Comparison of ENCODE assay signal across 18 cellular contexts in the genomic region with DNA sequence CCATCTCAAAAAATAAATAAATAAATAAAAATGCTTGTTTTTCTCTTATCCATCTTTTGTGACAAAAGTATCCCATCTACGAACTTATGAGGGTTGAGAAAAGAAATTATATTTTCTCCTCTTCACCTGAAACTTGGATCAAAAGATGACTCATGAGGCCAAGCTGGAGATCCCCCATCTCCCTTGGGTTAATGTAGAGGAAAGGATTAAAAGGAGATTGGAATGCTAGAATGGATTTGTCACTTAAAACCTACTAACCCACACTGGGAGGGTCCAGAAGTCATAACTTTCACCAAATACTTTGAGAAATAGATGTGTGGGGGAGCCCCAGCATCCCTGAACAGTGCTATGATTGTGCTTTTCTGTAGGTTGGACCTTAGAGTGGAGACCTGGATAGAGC. TPM values are rescaled to one million over a fixed set of nuclear protein-coding genes. Genes with fewer than 3 reads are reported as not detected.
DNase-seq lines count a peak whose midpoint lies in the region; TF ChIP-seq lines count a peak whose summit lies in the region.
"Had no signal": no experiment of that assay in that cellular context is flagged by ENCODE, and none has a peak within 500 bp of the region (broad histone marks: within the 10 kb centered on the region; RNA-seq: fewer than 3 reads in every experiment).

No MANE protein-coding gene starts in this region.

- H3K27ac ChIP-seq in mammary epithelial cell (ENCODE audit: insufficient read depth, low read depth, low read length): no peak overlapping the region
- H3K27ac ChIP-seq in testis: no peak overlapping the region
- H3K27ac ChIP-seq: 22Rv1, BLaER1 had no signal

- no peaks in the 10 kb centered on the region for H4K20me1 ChIP-seq in mammary epithelial cell (ENCODE audit: insufficient read depth, low read length)
- H4K20me1 ChIP-seq: BLaER1 had no signal

- H3K27me3 Mint-ChIP-seq in MCF 10A (ENCODE audit: insufficient read depth, unreplicated experiment): no peaks in the 10 kb centered on the region
- H3K27me3 Mint-ChIP-seq: IgD-negative memory B cell had no signal

- dilution Hi-C loops in mammary epithelial cell (cut with HindIII; ENCODE audit: low sequenced_read_pairs): no loop called here

- intact Hi-C loops in mammary epithelial cell (cut with micrococcal nuclease): no loop called here
- intact Hi-C loops in MCF 10A (cut with micrococcal nuclease): no loop called here
- intact Hi-C loops in testis (cut with DNase I; ENCODE audit: low total_unique reads): no loop called here

- in situ Hi-C loops in mammary epithelial cell (cut with MboI; ENCODE audit: low sequenced_read_pairs in 2 of 2): no loop called here
- in situ Hi-C loops in GM13977 (cut with MboI; ENCODE audit: low pct_unique_long_range_greater_than_20kb, low sequenced_read_pairs, unreplicated experiment): no loop called here

- no peak overlapping the region for H2AFZ ChIP-seq in mammary epithelial cell (ENCODE audit: low read depth, low read length)
- H2AFZ ChIP-seq: GM23338 had no signal

- H3K4me1 ChIP-seq in mammary epithelial cell (ENCODE audit: insufficient read depth, low read length) (peaks cover 8% of the 10 kb centered on the region), testis (no peaks in the 10 kb centered on the region)
- H3K4me1 ChIP-seq: Caco-2 had no signal

- no peak overlapping the region for H3K9ac ChIP-seq in mammary epithelial cell (ENCODE audit: insufficient read depth, low read length)
- H3K9ac ChIP-seq: BLaER1 had no signal

- no peak for TF ChIP-seq POLR2A in testis (IDR thresholded peaks at IDR 0.05)

- no peak for TF ChIP-seq CTCF in mammary epithelial cell (conservative IDR thresholded peaks at IDR 0.05 in 1 of 2, IDR thresholded peaks at IDR 0.05 in 1 of 2; ENCODE audit: extremely low read depth in 1 of 2, insufficient read depth in 1 of 2, low read depth in 1 of 2, low read length in 2 of 2)
- no peak for TF ChIP-seq CTCF in MCF 10A (IDR thresholded peaks at IDR 0.05; ENCODE audit: unreplicated experiment)
- no peak for TF ChIP-seq CTCF in testis (IDR thresholded peaks at IDR 0.05)
- no peak for TF ChIP-seq CTCF in GM13977 (IDR thresholded peaks at IDR 0.05; ENCODE audit: extremely low read depth, insufficient read depth, missing control alignments)

- WGBS in mammary epithelial cell (ENCODE audit: low coverage, missing lambda C conversion rate): 100% methylated on average over 1 of the region's 1 CpG
- 20 to 52% methylated on average over 1 of the region's 1 CpG for WGBS in testis, 2 donors

- H3K27me3 ChIP-seq in mammary epithelial cell (ENCODE audit: insufficient read depth, low read length): no peaks in the 10 kb centered on the region
- no peaks in the 10 kb centered on the region for H3K27me3 ChIP-seq in testis
- H3K27me3 ChIP-seq: BLaER1 had no signal

- H3K4me3 Mint-ChIP-seq in MCF 10A (ENCODE audit: unreplicated experiment): no peak overlapping the region
- H3K4me3 Mint-ChIP-seq: CD8-positive, alpha-beta T cell; GM23338; HFFc6; IgD-negative memory B cell had no signal

- no peaks in the 10 kb centered on the region for H3K4me1 Mint-ChIP-seq in MCF 10A (ENCODE audit: insufficient read depth, unreplicated experiment)
- H3K4me1 Mint-ChIP-seq: IgD-negative memory B cell had no signal

- H3K27ac Mint-ChIP-seq in MCF 10A (ENCODE audit: low read depth, unreplicated experiment): no peak overlapping the region
- H3K27ac Mint-ChIP-seq: CD8-positive, alpha-beta T cell; GM23338; HFFc6; IgD-negative memory B cell had no signal

- no peak overlapping the region for H3K4me2 ChIP-seq in mammary epithelial cell (ENCODE audit: insufficient read depth, low read depth, low read length)
- H3K4me2 ChIP-seq: BLaER1, GM23338 had no signal

- H3K9me3 ChIP-seq in mammary epithelial cell (replicated peaks; ENCODE audit: insufficient read depth, low read length): no peaks in the 10 kb centered on the region
- no peaks in the 10 kb centered on the region for H3K9me3 ChIP-seq in testis
- H3K9me3 ChIP-seq: BLaER1, Caco-2 had no signal

- no peaks in the 10 kb centered on the region for H3K36me3 Mint-ChIP-seq in MCF 10A (ENCODE audit: insufficient read depth, unreplicated experiment)
- H3K36me3 Mint-ChIP-seq: CD8-positive, alpha-beta T cell had no signal

- CTCF ChIA-PET in mammary epithelial cell (lab: Charles Lee; ENCODE audit: low non-redundant PET) (no interaction called here), MCF 10A (lab: Yijun Ruan, JAX) (no interaction called here)

- no peaks in the 10 kb centered on the region for H3K9me3 Mint-ChIP-seq in MCF 10A (ENCODE audit: unreplicated experiment)
- H3K9me3 Mint-ChIP-seq: GM23338, HFFc6, IgD-negative memory B cell had no signal

- H3K36me3 ChIP-seq in mammary epithelial cell (ENCODE audit: insufficient read depth, low read length): no peaks in the 10 kb centered on the region
- no peaks in the 10 kb centered on the region for H3K36me3 ChIP-seq in testis (ENCODE audit: low read depth, missing control alignments)
- H3K36me3 ChIP-seq: BLaER1 had no signal

- POLR2A ChIA-PET in MCF 10A (lab: Yijun Ruan, JAX): interaction anchor here (0.6 kb wide), 1 partner anchor 9 kb away, joined by 3 read pairs; no protein-coding TSS in a partner anchor

- peak; percentile 50 for DNase-seq in mammary epithelial cell
- DNase-seq in MCF 10A (ENCODE audit: unreplicated experiment): no peak
- peak; percentile 0 for DNase-seq in dermis blood vessel endothelial cell
- peak; percentile 33 for DNase-seq in renal cortical epithelial cell (ENCODE audit: low read depth)
- DNase-seq in testis: no peak
- no peak for DNase-seq in GM13977 (ENCODE audit: low spot score)
- no peak for DNase-seq in COR-L47 (lab: John Stamatoyannopoulos, UW)
- DNase-seq: Caco-2; CD8-positive, alpha-beta T cell; GDM1; H7; HFFc6; KBM-7 had no signal

- H3K4me3 ChIP-seq in mammary epithelial cell (replicated peaks in 1 of 3; ENCODE audit: insufficient read depth in 1 of 3, low read depth in 2 of 3, low read length in 3 of 3): no peak overlapping the region
- H3K4me3 ChIP-seq in testis: no peak overlapping the region
- H3K4me3 ChIP-seq: BLaER1, GM23338 had no signal

- BruUV-seq in mammary epithelial cell (replicated peaks; lab: Mats Ljungman, UMichigan): no TSS peak
- BruUV-seq in MCF 10A (replicated peaks; lab: Mats Ljungman, UMichigan): no TSS peak

- no peaks in the 10 kb centered on the region for H3K79me2 ChIP-seq in mammary epithelial cell (ENCODE audit: insufficient read depth, low read length)

RNA-seq across cellular contexts. Expression of a gene that starts 46.3 kb away (rescaled TPM):
- total RNA-seq in mammary epithelial cell (not detected), MCF 10A (2022) (not detected in 2 replicates), dermis blood vessel endothelial cell (4.1 and 6.6 TPM in 2 replicates), renal cortical epithelial cell (not detected in 2 replicates), testis (10 to 100 TPM in 1 of 2 donors, 1 to 10 TPM in 1; 6.5 to 10.3 TPM)
- polyA plus RNA-seq in mammary epithelial cell (not detected), testis (ENCODE audit: insufficient read depth, low read depth, low replicate concordance) (9.3 TPM)
- polyA minus RNA-seq in mammary epithelial cell: not detected
- total RNA-seq: Caco-2, GM23338, HepG2, HFFc6 had no signal
- polyA plus RNA-seq: GM23338, HepG2 had no signal

Comparison
In these comparisons a context has a peak if more than half of its experiments do, and no peak if none do; other contexts are left out.
1. DNase-seq: peak in mammary epithelial cell (single experiment), dermis blood vessel endothelial cell (single experiment) and renal cortical epithelial cell (single experiment); none in MCF 10A (single experiment), testis (single experiment), GM13977 (single experiment) and COR-L47 (single experiment).